Comparison of ENCODE assay signal across 10 cellular contexts in the genomic region with DNA sequence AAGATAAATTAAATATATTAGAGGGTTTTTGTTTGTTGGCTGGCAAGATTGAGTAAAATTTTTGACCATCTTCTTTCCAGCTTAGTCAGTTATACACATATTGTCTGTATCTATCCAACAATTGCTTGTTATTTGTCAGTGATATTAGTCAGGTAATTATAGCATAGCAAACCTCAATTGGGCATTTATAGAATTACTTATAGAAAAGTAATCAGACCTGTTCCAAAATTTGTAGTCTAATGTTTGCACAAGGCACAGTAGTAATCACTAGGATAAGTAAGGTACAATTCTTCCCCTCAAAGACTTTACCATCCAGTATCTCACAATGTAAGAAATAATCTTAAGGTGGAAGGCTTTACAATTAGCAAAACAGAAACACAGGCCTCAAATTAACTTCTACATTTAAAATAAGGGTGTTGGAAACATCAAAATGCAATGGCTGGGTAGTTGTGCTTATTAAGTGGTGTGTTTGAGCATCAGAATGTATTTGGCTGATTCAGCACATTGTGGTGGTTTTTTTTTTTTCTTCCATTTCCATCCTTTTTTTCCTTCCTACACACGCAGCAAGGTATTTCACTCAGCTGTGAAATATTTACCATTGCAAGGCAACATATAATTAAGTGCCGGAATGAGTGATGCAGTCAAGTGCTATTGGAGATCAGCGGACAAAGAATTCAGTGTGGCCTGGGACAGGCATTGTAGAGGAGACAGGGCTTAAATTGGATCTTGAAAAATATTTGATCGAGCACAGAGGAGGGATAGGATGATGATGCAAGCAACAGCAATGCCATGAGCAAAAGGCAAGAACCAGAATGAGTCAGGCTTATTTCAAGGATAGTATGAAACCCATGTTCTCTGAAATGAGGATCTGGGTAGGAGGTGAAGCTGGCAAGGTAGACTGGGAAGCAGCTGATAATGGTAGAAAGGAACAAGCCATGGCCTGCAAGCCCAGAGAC.
A peak's percentile ranks its signal among the peaks of the same experiment; 100 is the strongest.
DNase-seq lines count a peak whose midpoint lies in the region; ATAC-seq, FAIRE-seq and TF ChIP-seq lines count a peak whose summit lies in the region.
"Had no signal": no experiment of that assay in that cellular context is flagged by ENCODE, and none has a peak within 500 bp of the region (broad histone marks: within the 10 kb centered on the region; RNA-seq: fewer than 3 reads in every experiment).

No MANE protein-coding gene starts in this region.

- no peaks in the 10 kb centered on the region for H3K9me3 ChIP-seq in left ventricle myocardium inferior (replicated peaks)

- intact Hi-C loops in left ventricle myocardium inferior (cut with micrococcal nuclease) (no loop called here), Right ventricle myocardium superior (cut with DNase I) (no loop called here)

- H3K4me3 ChIP-seq in left ventricle myocardium inferior: peak overlapping the region; percentile 11

- no peaks in the 10 kb centered on the region for H3K27me3 ChIP-seq in left ventricle myocardium inferior (ENCODE audit: low read depth)

- DNase-seq in left ventricle myocardium inferior (no peak), Right ventricle myocardium superior (no peak), astrocyte of the hippocampus (ENCODE audit: low read depth, low spot score) (peak; percentile 74), inferior parietal cortex (ENCODE audit: extremely low spot score) (peak; percentile 40), urothelium cell line (ENCODE audit: low spot score) (peak; percentile 17), NCI-H1436 (lab: John Stamatoyannopoulos, UW) (no peak)
- DNase-seq in activated CD4-positive, alpha-beta T cell treated with anti-CD3 and anti-CD28 coated beads, Interleukin-2, amount 50 U/mL, for 4 hours: no peak
- DNase-seq: activated CD4-positive, alpha-beta memory T cell treated with anti-CD3 and anti-CD28 coated beads, Interleukin-2, amount 10 ng/mL, durations not matched to agents 7 days and 5 days had no signal

- no peak for TF ChIP-seq CTCF in left ventricle myocardium inferior (IDR thresholded peaks at IDR 0.05; ENCODE audit: borderline replicate concordance)

- FAIRE-seq in urothelium cell line (lab: Jason Lieb, UNC): no peak

- H3K4me1 ChIP-seq in left ventricle myocardium inferior: peaks cover 66% of the 10 kb centered on the region

- ATAC-seq in Right ventricle myocardium superior (ENCODE audit: poor library complexity) (no peak), GM21723 (IDR thresholded peaks at IDR 0.05; ENCODE audit: unreplicated experiment) (no peak)

- no peaks in the 10 kb centered on the region for H3K36me3 ChIP-seq in left ventricle myocardium inferior

- H3K27ac ChIP-seq in left ventricle myocardium inferior (replicated peaks): peak overlapping the region; percentile 90
- H3K27ac ChIP-seq: C4-2B had no signal

Comparison
In these comparisons a context has a peak if more than half of its experiments do, and no peak if none do; other contexts are left out.
1. DNase-seq: peak in astrocyte of the hippocampus (single experiment), inferior parietal cortex (single experiment) and urothelium cell line (single experiment); none in left ventricle myocardium inferior (single experiment), Right ventricle myocardium superior (single experiment), NCI-H1436 (single experiment) and activated CD4-positive, alpha-beta T cell treated with anti-CD3 and anti-CD28 coated beads, Interleukin-2, amount 50 U/mL, for 4 hours (0 of 2).